ENCODE assay signal across 18 cellular contexts in the genomic region with DNA sequence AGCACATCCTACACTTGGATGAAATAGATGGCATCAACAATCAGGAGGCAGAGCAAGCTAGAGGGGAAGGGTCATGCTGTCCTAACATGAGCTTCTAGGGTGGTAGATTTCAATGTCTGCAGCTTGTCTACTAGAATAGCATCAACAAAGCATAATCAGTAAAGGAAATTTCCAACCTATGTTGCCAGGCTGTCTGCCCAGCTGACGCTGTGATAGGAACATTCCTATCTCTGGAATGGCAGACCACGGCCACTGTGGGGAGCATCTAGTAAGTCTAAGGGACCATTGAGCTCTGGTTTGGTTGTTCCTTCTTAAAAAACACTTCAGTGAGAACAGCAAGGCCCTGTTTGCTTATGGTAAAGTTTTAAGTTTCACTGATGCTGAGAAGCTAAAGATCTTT.
DNase-seq lines count a peak whose midpoint lies in the region; ATAC-seq and TF ChIP-seq lines count a peak whose summit lies in the region.
"Had no signal": no experiment of that assay in that cellular context is flagged by ENCODE, and none has a peak within 500 bp of the region (broad histone marks: within the 10 kb centered on the region; RNA-seq: fewer than 3 reads in every experiment).

No MANE protein-coding gene starts in this region.

- intact Hi-C loops in heart right ventricle (cut with DNase I), result no loop called here
- intact Hi-C loops in right cardiac atrium (cut with DNase I), result no loop called here

- no peak for TF ChIP-seq CTCF in heart right ventricle (IDR thresholded peaks at IDR 0.05)

- WGBS in heart right ventricle, 2 donors, result 16 to 24% methylated on average over 2 of the region's 2 CpGs
- 26% methylated on average over 2 of the region's 2 CpGs for WGBS in right cardiac atrium

- H3K4me3 ChIP-seq in heart right ventricle (no peak overlapping the region), right cardiac atrium (ENCODE audit: low read length) (no peak overlapping the region)
- H3K4me3 ChIP-seq: BLaER1, HAP-1 had no signal

- H3K9me3 ChIP-seq in heart right ventricle, result no peaks in the 10 kb centered on the region
- no peaks in the 10 kb centered on the region for H3K9me3 ChIP-seq in right cardiac atrium (ENCODE audit: control insufficient read depth, low read length)
- H3K9me3 ChIP-seq: BLaER1, Caco-2, HAP-1 had no signal

- H3K27me3 ChIP-seq in heart right ventricle (no peaks in the 10 kb centered on the region), right cardiac atrium (ENCODE audit: control insufficient read depth, insufficient read depth) (no peaks in the 10 kb centered on the region)
- H3K27me3 ChIP-seq: BLaER1 had no signal

- ATAC-seq in heart right ventricle (peak in 5 of 8 donors; percentile 50 to 96 (median 69)), right cardiac atrium (peak; percentile 41 to 47)
- ATAC-seq: CD8-positive, alpha-beta T cell had no signal

- DNase-seq in DMS 273 (lab: John Stamatoyannopoulos, UW; ENCODE audit: unreplicated experiment), result peak; percentile 3
- no peak for DNase-seq in DMS 273 treated with DMSO at 0.1 percent for 48 hours (lab: John Stamatoyannopoulos, UW)
- peak; percentile 58 for DNase-seq in astrocyte of the hippocampus (ENCODE audit: low read depth, low spot score)
- DNase-seq in heart right ventricle, result no peak
- DNase-seq in right cardiac atrium, result peak in 2 of 3 donors; percentile 21 to 29
- DNase-seq in stimulated activated CD4-positive, alpha-beta T cell treated with anti-CD3 and anti-CD28 coated beads, Interleukin-2, amount 100 ng/mL, for 48 hours, result no peak
- no peak for DNase-seq in DMS153 treated with DMSO at 0.1 percent for 48 hours (lab: John Stamatoyannopoulos, UW; ENCODE audit: unreplicated experiment)
- DNase-seq in activated CD8-positive, alpha-beta memory T cell treated with anti-CD3 and anti-CD28 coated beads, Interleukin-2, amount 50 U/mL, for 4 hours, result no peak
- DNase-seq: Caco-2; CD4-positive, CD25-positive, alpha-beta regulatory T cell; CD8-positive, alpha-beta T cell; DND-41; GOT3; HFFc6 had no signal

- H3K4me1 ChIP-seq in heart right ventricle (peaks cover 0 to 11% (median 0%) of the 10 kb centered on the region in 9 donors), right cardiac atrium (ENCODE audit: control insufficient read depth, insufficient read depth, low read length) (no peaks in the 10 kb centered on the region)
- H3K4me1 ChIP-seq: Caco-2, HAP-1 had no signal

- H3K36me3 ChIP-seq in heart right ventricle, result no peaks in the 10 kb centered on the region
- H3K36me3 ChIP-seq: BLaER1, HAP-1 had no signal

- peak overlapping the region in 6 of 10 donors; percentile 23 to 67 (median 28) for H3K27ac ChIP-seq in heart right ventricle
- no peak overlapping the region for H3K27ac ChIP-seq in right cardiac atrium (ENCODE audit: low read length)
- H3K27ac ChIP-seq: 22Rv1, BLaER1, C4-2B had no signal

Comparison
In these comparisons a context has a peak if more than half of its experiments do, and no peak if none do; other contexts are left out.
1. DNase-seq: peak in DMS 273 (single experiment), astrocyte of the hippocampus (single experiment) and right cardiac atrium (2 of 3); none in DMS 273 treated with DMSO at 0.1 percent for 48 hours (single experiment), heart right ventricle (0 of 2), stimulated activated CD4-positive, alpha-beta T cell treated with anti-CD3 and anti-CD28 coated beads, Interleukin-2, amount 100 ng/mL, for 48 hours (0 of 2), DMS153 treated with DMSO at 0.1 percent for 48 hours (single experiment) and activated CD8-positive, alpha-beta memory T cell treated with anti-CD3 and anti-CD28 coated beads, Interleukin-2, amount 50 U/mL, for 4 hours (single experiment).